4 cellular contexts compared by ENCODE assay signal in the genomic region with DNA sequence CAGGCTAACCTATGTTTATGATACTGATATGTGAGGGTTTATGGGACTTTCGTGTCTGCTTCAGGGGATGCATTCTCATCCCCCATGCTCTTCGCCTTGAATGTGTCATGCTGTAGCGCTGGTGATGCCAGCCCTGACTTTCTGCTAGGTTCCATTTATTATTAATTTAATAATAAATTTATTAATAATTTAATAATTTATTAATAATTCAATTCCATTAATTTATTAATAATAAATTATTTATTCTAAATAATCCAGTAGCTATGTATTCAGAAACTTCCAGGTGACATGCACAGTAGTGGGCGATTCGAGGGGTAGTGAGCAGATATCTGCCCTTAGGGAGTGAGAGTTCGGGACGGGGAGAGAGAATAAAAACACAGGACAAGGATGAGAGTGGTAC. TPM values are rescaled to one million over a fixed set of nuclear protein-coding genes. Genes with fewer than 3 reads are reported as not detected.
"Had no signal": no experiment of that assay in that cellular context is flagged by ENCODE, and none has a peak within 500 bp of the region (broad histone marks: within the 10 kb centered on the region; RNA-seq: fewer than 3 reads in every experiment).

No MANE protein-coding gene starts in this region.

- ATAC-seq: GM12878 had no signal

- H3K4me3 ChIP-seq: GM12878 had no signal

- DNase-seq: GDM1, GF-D8 had no signal

RNA-seq across cellular contexts. Expression of gene SHISA6, which starts 49.8 kb away (rescaled TPM):
- total RNA-seq: G401, GM12878 had no signal
